1 cellular context compared by ENCODE assay signal in the genomic region with DNA sequence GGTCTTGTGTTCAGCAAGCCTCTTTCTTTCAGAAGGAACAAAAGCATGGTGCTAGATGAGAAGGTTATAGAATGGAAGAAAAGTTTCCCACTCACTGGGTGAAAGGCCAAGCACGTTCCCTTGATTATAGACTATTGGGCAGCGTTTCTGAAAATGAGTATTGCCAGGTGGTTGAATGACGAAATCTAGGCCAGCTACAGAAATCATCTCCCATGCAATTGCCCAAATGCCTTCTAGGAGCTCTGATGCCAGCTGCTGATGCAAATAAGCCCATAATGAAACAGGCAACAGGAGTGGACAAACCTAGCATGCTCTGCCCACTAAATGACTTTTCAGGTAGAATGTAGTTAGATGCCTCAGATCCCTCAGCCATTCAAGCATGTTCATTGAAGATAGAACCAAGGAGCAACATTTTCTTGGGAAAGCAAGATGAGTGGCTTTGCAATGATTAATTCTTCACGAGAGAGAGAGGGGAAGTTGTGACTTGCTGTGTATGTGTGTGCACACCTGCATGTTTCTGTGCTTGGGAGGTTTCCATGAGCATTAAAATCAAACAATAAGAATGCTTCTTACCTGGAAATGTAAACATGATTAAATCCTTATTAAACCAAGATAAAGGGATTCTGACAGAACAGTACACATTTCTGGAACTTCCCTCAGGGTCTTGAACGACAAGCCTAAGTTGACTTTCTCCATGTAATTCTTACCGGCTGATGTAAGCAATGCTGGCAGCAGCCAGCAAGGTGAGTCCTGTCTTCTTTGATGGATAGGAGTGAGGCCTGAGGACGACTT.
TF ChIP-seq lines count a peak whose summit lies in the region.

No MANE protein-coding gene starts in this region.

TF ChIP-seq in H1, 55 proteins besides CTCF, POLR2A, EP300 and RAD21 (continued from another document):
- TF ChIP-seq KDM5A (IDR thresholded peaks at IDR 0.05; ENCODE audit: low read length), result no peak
- TF ChIP-seq CEBPB (IDR thresholded peaks at IDR 0.05; ENCODE audit: low read depth, low read length), result no peak
- TF ChIP-seq EGR1 (IDR thresholded peaks at IDR 0.05; ENCODE audit: borderline replicate concordance, low read depth, low read length), result no peak
- TF ChIP-seq, protein P1, sequence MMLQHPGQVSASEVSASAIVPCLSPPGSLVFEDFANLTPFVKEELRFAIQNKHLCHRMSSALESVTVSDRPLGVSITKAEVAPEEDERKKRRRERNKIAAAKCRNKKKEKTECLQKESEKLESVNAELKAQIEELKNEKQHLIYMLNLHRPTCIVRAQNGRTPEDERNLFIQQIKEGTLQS (IDR thresholded peaks at IDR 0.05; ENCODE audit: insufficient read depth, low read depth, low read length), result no peak
- no peak for TF ChIP-seq BCL11A (IDR thresholded peaks at IDR 0.05; ENCODE audit: low read depth in 2 of 2, low read length in 2 of 2)
- TF ChIP-seq SIRT6 (IDR thresholded peaks at IDR 0.05; ENCODE audit: low read length), result no peak
- no peak for TF ChIP-seq PHF8 (conservative IDR thresholded peaks at IDR 0.05; ENCODE audit: low read depth, low read length)
- no peak for TF ChIP-seq RBBP5 (IDR thresholded peaks at IDR 0.05; ENCODE audit: borderline replicate concordance, low read depth, low read length)
- TF ChIP-seq RFX5 (IDR thresholded peaks at IDR 0.05; ENCODE audit: borderline replicate concordance, low read depth, low read length), result no peak
- TF ChIP-seq TEAD4 (IDR thresholded peaks at IDR 0.05; ENCODE audit: low read depth, low read length), result no peak
- TF ChIP-seq JUND (IDR thresholded peaks at IDR 0.05; ENCODE audit: low read length), result no peak
- no peak for TF ChIP-seq CHD1 (IDR thresholded peaks at IDR 0.05; ENCODE audit: low read depth, low read length)
